8 cellular contexts compared by ENCODE assay signal in genomic region chr12:68612675-68613074, GRCh38. TPM values are rescaled to one million over a fixed set of nuclear protein-coding genes. Genes with fewer than 3 reads are reported as not detected.
DNase-seq lines count a peak whose midpoint lies in the region; ATAC-seq lines count a peak whose summit lies in the region.

No MANE protein-coding gene starts in this region.

- peaks cover 41% of the 10 kb centered on the region for H3K36me3 Mint-ChIP-seq in activated CD4-positive, alpha-beta T cell treated with anti-CD3 and anti-CD28 coated beads for 36 hours (ENCODE audit: low read depth)
- peaks cover 50% of the 10 kb centered on the region for H3K36me3 Mint-ChIP-seq in activated T-helper 2 cell treated with anti-CD3 and anti-CD28 coated beads, Interferon-gamma antibody, Interleukin-2, Interleukin-4, amounts not matched to agents 10 μg/mL and 5 μg/mL and 100 μg/mL, durations not matched to agents 14 hours and 24 hours and 36 hours (ENCODE audit: low read depth)
- H3K36me3 Mint-ChIP-seq in immature natural killer cell, result peaks cover 20 to 24% (median 21%) of the 10 kb centered on the region in 3 donors

- peak overlapping the region; percentile 98 for H3K27ac ChIP-seq in subcutaneous abdominal adipose tissue (ENCODE audit: low read depth, low read length)

- no peak for DNase-seq in activated CD4-positive, alpha-beta T cell treated with anti-CD3 and anti-CD28 coated beads for 36 hours
- no peak for DNase-seq in activated CD4-positive, alpha-beta T cell treated with anti-CD3 and anti-CD28 coated beads, Interleukin-2, amount 50 U/mL, for 4 hours
- DNase-seq in activated T-helper 2 cell treated with anti-CD3 and anti-CD28 coated beads, Interferon-gamma antibody, Interleukin-2, Interleukin-4, amounts not matched to agents 10 μg/mL and 5 μg/mL and 100 μg/mL, durations not matched to agents 14 hours and 24 hours and 36 hours (ENCODE audit: low spot score), result no peak
- DNase-seq in immature natural killer cell (no peak), SKM-1 treated with dmso at 0.1 percent for 144 hours (lab: John Stamatoyannopoulos, UW; ENCODE audit: unreplicated experiment) (no peak)

- peaks cover 8 to 60% (median 55%) of the 10 kb centered on the region in 5 donors for H3K4me1 ChIP-seq in subcutaneous abdominal adipose tissue (ENCODE audit: control insufficient read depth in 5 of 5, insufficient read depth in 5 of 5, low read length in 5 of 5)

- peak overlapping the region; percentile 75 to 98 (median 89) for H3K9ac ChIP-seq in subcutaneous abdominal adipose tissue (ENCODE audit: low read length in 5 of 5)

- CTCF ChIA-PET in activated CD4-positive, alpha-beta T cell treated with anti-CD3 and anti-CD28 coated beads for 36 hours (lab: Charles Lee), result interaction anchor here (0.9 to 2.4 kb wide), 5 partner anchors 21 to 295 kb away, joined by 3 to 8 read pairs (median 5); no protein-coding TSS in a partner anchor

- H3K4me3 ChIP-seq in subcutaneous abdominal adipose tissue (ENCODE audit: low read depth in 1 of 5, low read length in 5 of 5), result peak overlapping the region; percentile 77 to 91 (median 87)

- no peaks in the 10 kb centered on the region for H3K27me3 ChIP-seq in subcutaneous abdominal adipose tissue (ENCODE audit: control insufficient read depth in 5 of 5, insufficient read depth in 4 of 5, low read length in 5 of 5)

- peak; percentile 21 for ATAC-seq in activated CD4-positive, alpha-beta T cell treated with anti-CD3 and anti-CD28 coated beads for 36 hours
- ATAC-seq in GM19395 (IDR thresholded peaks at IDR 0.05; ENCODE audit: unreplicated experiment) (no peak), GM19035 (IDR thresholded peaks at IDR 0.05; ENCODE audit: unreplicated experiment) (no peak)

- POLR2A ChIA-PET in activated CD4-positive, alpha-beta T cell treated with anti-CD3 and anti-CD28 coated beads for 36 hours (lab: Charles Lee), result interaction anchor here (1.0 to 2.0 kb wide), 7 partner anchors 16 to 281 kb away, joined by 3 to 6 read pairs (median 4); partner anchors contain the start of gene MDM1

- H3K36me3 ChIP-seq in subcutaneous abdominal adipose tissue (ENCODE audit: control insufficient read depth in 5 of 5, insufficient read depth in 5 of 5, low read length in 5 of 5), result no peaks in the 10 kb centered on the region

- H3K27ac Mint-ChIP-seq in activated CD4-positive, alpha-beta T cell treated with anti-CD3 and anti-CD28 coated beads for 36 hours, result peak overlapping the region; percentile 92
- peak overlapping the region; percentile 97 for H3K27ac Mint-ChIP-seq in activated T-helper 2 cell treated with anti-CD3 and anti-CD28 coated beads, Interferon-gamma antibody, Interleukin-2, Interleukin-4, amounts not matched to agents 10 μg/mL and 5 μg/mL and 100 μg/mL, durations not matched to agents 14 hours and 24 hours and 36 hours
- peak overlapping the region; percentile 92 to 97 (median 94) for H3K27ac Mint-ChIP-seq in immature natural killer cell

- H3K27me3 Mint-ChIP-seq in activated CD4-positive, alpha-beta T cell treated with anti-CD3 and anti-CD28 coated beads for 36 hours, result no peaks in the 10 kb centered on the region
- no peaks in the 10 kb centered on the region for H3K27me3 Mint-ChIP-seq in activated T-helper 2 cell treated with anti-CD3 and anti-CD28 coated beads, Interferon-gamma antibody, Interleukin-2, Interleukin-4, amounts not matched to agents 10 μg/mL and 5 μg/mL and 100 μg/mL, durations not matched to agents 14 hours and 24 hours and 36 hours (ENCODE audit: low read depth)
- peaks cover 12 to 30% (median 16%) of the 10 kb centered on the region in 3 donors for H3K27me3 Mint-ChIP-seq in immature natural killer cell (ENCODE audit: low read depth in 3 of 3)

- H3K9me3 ChIP-seq in subcutaneous abdominal adipose tissue (ENCODE audit: control insufficient read depth in 5 of 5, low read length in 5 of 5), result no peaks in the 10 kb centered on the region

- no peaks in the 10 kb centered on the region for H3K9me3 Mint-ChIP-seq in activated CD4-positive, alpha-beta T cell treated with anti-CD3 and anti-CD28 coated beads for 36 hours (ENCODE audit: low read depth)
- H3K9me3 Mint-ChIP-seq in activated T-helper 2 cell treated with anti-CD3 and anti-CD28 coated beads, Interferon-gamma antibody, Interleukin-2, Interleukin-4, amounts not matched to agents 10 μg/mL and 5 μg/mL and 100 μg/mL, durations not matched to agents 14 hours and 24 hours and 36 hours, result no peaks in the 10 kb centered on the region
- no peaks in the 10 kb centered on the region for H3K9me3 Mint-ChIP-seq in immature natural killer cell

- peak overlapping the region; percentile 86 for H3K4me3 Mint-ChIP-seq in activated CD4-positive, alpha-beta T cell treated with anti-CD3 and anti-CD28 coated beads for 36 hours
- peak overlapping the region; percentile 94 for H3K4me3 Mint-ChIP-seq in activated T-helper 2 cell treated with anti-CD3 and anti-CD28 coated beads, Interferon-gamma antibody, Interleukin-2, Interleukin-4, amounts not matched to agents 10 μg/mL and 5 μg/mL and 100 μg/mL, durations not matched to agents 14 hours and 24 hours and 36 hours (ENCODE audit: low read depth)
- peak overlapping the region; percentile 92 to 98 (median 96) for H3K4me3 Mint-ChIP-seq in immature natural killer cell

- intact Hi-C loops in activated CD4-positive, alpha-beta T cell treated with anti-CD3 and anti-CD28 coated beads for 36 hours (cut with DNase I, micrococcal nuclease), result loop anchor here (1.0 to 5.0 kb wide), 7 partner anchors 35 to 1345 kb away; partner anchors contain the start of gene CAND1 (in 1 of the 2)
- intact Hi-C loops in activated T-helper 2 cell treated with anti-CD3 and anti-CD28 coated beads, Interferon-gamma antibody, Interleukin-2, Interleukin-4, amounts not matched to agents 10 μg/mL and 5 μg/mL and 100 μg/mL, durations not matched to agents 14 hours and 24 hours and 36 hours (cut with micrococcal nuclease), result loop anchor here (1.0 to 10.0 kb wide), 9 partner anchors 18 to 495 kb away; no protein-coding TSS in a partner anchor

- peaks cover 55% of the 10 kb centered on the region for H3K4me1 Mint-ChIP-seq in activated CD4-positive, alpha-beta T cell treated with anti-CD3 and anti-CD28 coated beads for 36 hours
- H3K4me1 Mint-ChIP-seq in activated T-helper 2 cell treated with anti-CD3 and anti-CD28 coated beads, Interferon-gamma antibody, Interleukin-2, Interleukin-4, amounts not matched to agents 10 μg/mL and 5 μg/mL and 100 μg/mL, durations not matched to agents 14 hours and 24 hours and 36 hours (ENCODE audit: low read depth), result peaks cover 54% of the 10 kb centered on the region
- peaks cover 61 to 67% of the 10 kb centered on the region in 2 donors for H3K4me1 Mint-ChIP-seq in immature natural killer cell

RNA-seq across cellular contexts. Expression of gene RAP1B, which starts 2.0 kb away (rescaled TPM):
- 100 to 1,000 TPM; 174 to 242 TPM for total RNA-seq in activated CD4-positive, alpha-beta T cell treated with anti-CD3 and anti-CD28 coated beads for 36 hours
- 174 and 182 TPM in 2 replicates for total RNA-seq in activated T-helper 2 cell treated with anti-CD3 and anti-CD28 coated beads, Interferon-gamma antibody, Interleukin-2, Interleukin-4, amounts not matched to agents 10 μg/mL and 5 μg/mL and 100 μg/mL, durations not matched to agents 14 hours and 24 hours and 36 hours
- 1,000 to 10,000 TPM; 1,248 to 1,847 (median 1,256) TPM for polyA plus RNA-seq in immature natural killer cell
